Comparison of ENCODE assay signal across 8 cellular contexts in the genomic region with DNA sequence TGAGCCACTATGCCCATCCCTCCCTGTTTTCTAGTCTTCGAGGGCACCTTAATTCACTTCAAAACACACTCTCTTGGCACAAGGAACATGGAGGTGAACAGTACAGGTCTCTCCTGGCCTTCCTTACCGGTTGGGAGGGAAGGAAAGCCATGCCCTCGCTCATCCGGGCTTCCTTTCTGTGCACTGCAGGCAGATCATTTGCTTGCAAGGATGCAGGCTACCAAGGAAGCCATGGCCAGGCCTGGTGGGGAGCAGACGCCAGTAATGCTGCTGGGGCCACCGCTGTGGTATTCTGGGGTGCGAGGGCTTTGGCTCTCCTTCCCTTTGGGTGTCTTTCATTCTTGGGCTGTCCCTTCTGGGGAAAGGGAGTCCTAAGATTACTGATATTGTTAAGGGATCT.
"Had no signal": no experiment of that assay in that cellular context is flagged by ENCODE, and none has a peak within 500 bp of the region (broad histone marks: within the 10 kb centered on the region; RNA-seq: fewer than 3 reads in every experiment).

No MANE protein-coding gene starts in this region.

- ATAC-seq: K562 had no signal

- FAIRE-seq: K562 had no signal

- DNase-seq: GM23248, GOT3, H9, HCEC 1CT, IMR-90, KG1 had no signal

- H3K4me3 ChIP-seq: GM23248, K562 had no signal

- H3K9ac ChIP-seq: GM23248 had no signal

- H3K27ac ChIP-seq: GM23248, HL-60 had no signal

- H2AFZ ChIP-seq: GM23248 had no signal
